ENCODE assay signal across 8 cellular contexts in genomic region chr17:60390881-60391418, GRCh38. TPM values are rescaled to one million over a fixed set of nuclear protein-coding genes. Genes with fewer than 3 reads are reported as not detected.
DNase-seq lines count a peak whose midpoint lies in the region; ATAC-seq and TF ChIP-seq lines count a peak whose summit lies in the region.

No MANE protein-coding gene starts in this region.

- H3K27me3 ChIP-seq in heart left ventricle: no peaks in the 10 kb centered on the region

- H3K4me3 Mint-ChIP-seq in activated naive CD4-positive, alpha-beta T cell treated with anti-CD3 and anti-CD28 coated beads for 36 hours: peak overlapping the region; percentile 89

- 6 to 9% (median 8%) methylated on average over 12 of the region's 12 CpGs for WGBS in heart left ventricle, 4 donors

- H3K27me3 Mint-ChIP-seq in activated naive CD4-positive, alpha-beta T cell treated with anti-CD3 and anti-CD28 coated beads for 36 hours (ENCODE audit: low read depth): no peaks in the 10 kb centered on the region

- CTCF ChIA-PET in activated naive CD4-positive, alpha-beta T cell treated with anti-CD3 and anti-CD28 coated beads for 36 hours (lab: Charles Lee): no interaction called here

- TF ChIP-seq CTCF in heart left ventricle (IDR thresholded peaks at IDR 0.05): no peak

- peak in 2 of 4 donors; percentile 6 to 9 for ATAC-seq in heart left ventricle
- ATAC-seq in Right ventricle myocardium superior (ENCODE audit: poor library complexity): no peak
- ATAC-seq in HG03439 (IDR thresholded peaks at IDR 0.05; ENCODE audit: unreplicated experiment): no peak

- H3K27ac Mint-ChIP-seq in activated naive CD4-positive, alpha-beta T cell treated with anti-CD3 and anti-CD28 coated beads for 36 hours: peak overlapping the region; percentile 73

- peak in 1 of 2 donors; percentile 21 for TF ChIP-seq POLR2A in heart left ventricle (IDR thresholded peaks at IDR 0.05)

- no peaks in the 10 kb centered on the region for H3K36me3 Mint-ChIP-seq in activated naive CD4-positive, alpha-beta T cell treated with anti-CD3 and anti-CD28 coated beads for 36 hours (ENCODE audit: low read depth)

- intact Hi-C loops in heart left ventricle (cut with DNase I): no loop called here
- intact Hi-C loops in Right ventricle myocardium superior (cut with DNase I): no loop called here
- intact Hi-C loops in activated naive CD4-positive, alpha-beta T cell treated with anti-CD3 and anti-CD28 coated beads for 36 hours (cut with micrococcal nuclease): loop anchor here (5.0 to 10.0 kb wide), 3 partner anchors 499 to 686 kb away; partner anchors contain the start of genes PTRH2, RPS6KB1, TUBD1 and VMP1

- DNase-seq in heart left ventricle (peak in 3 of 5 donors; percentile 10 to 39 (median 25)), Right ventricle myocardium superior (no peak), NCI-H526 treated with DMSO at 0.1 percent for 48 hours (lab: John Stamatoyannopoulos, UW) (peak; percentile 55), foreskin melanocyte (peak; percentile 39), occipital lobe (lab: John Stamatoyannopoulos, UW) (peak; percentile 46), AG08395 (ENCODE audit: low spot score) (no peak)
- DNase-seq in activated naive CD4-positive, alpha-beta T cell treated with anti-CD3 and anti-CD28 coated beads for 36 hours: peak; percentile 41

- H3K9me3 ChIP-seq in heart left ventricle: no peaks in the 10 kb centered on the region

- peaks cover 48% of the 10 kb centered on the region for H3K4me1 Mint-ChIP-seq in activated naive CD4-positive, alpha-beta T cell treated with anti-CD3 and anti-CD28 coated beads for 36 hours (ENCODE audit: low read depth)

- peak overlapping the region; percentile 45 to 95 (median 84) for H3K4me3 ChIP-seq in heart left ventricle

- peak overlapping the region; percentile 86 to 97 (median 94) for H3K27ac ChIP-seq in heart left ventricle

- H3K36me3 ChIP-seq in heart left ventricle: no peaks in the 10 kb centered on the region

- H3K9me3 Mint-ChIP-seq in activated naive CD4-positive, alpha-beta T cell treated with anti-CD3 and anti-CD28 coated beads for 36 hours: no peaks in the 10 kb centered on the region

- H3K4me1 ChIP-seq in heart left ventricle: peaks cover 0 to 76% (median 31%) of the 10 kb centered on the region in 12 donors

RNA-seq across cellular contexts. Expression of gene USP32, which starts 1.0 kb away (rescaled TPM):
- total RNA-seq in heart left ventricle: 10 to 100 TPM; 22.0 to 50.0 (median 34.7) TPM
- 10 to 100 TPM in 1 of 2 donors, 1 to 10 TPM in 1; 9.8 to 29.3 TPM for polyA plus RNA-seq in heart left ventricle
- total RNA-seq in Right ventricle myocardium superior: 30.9 TPM
- total RNA-seq in activated naive CD4-positive, alpha-beta T cell treated with anti-CD3 and anti-CD28 coated beads for 36 hours: 10 to 100 TPM; 27.6 to 28.9 TPM
- 71.0 TPM for total RNA-seq in occipital lobe

RNA-seq across cellular contexts. Expression of gene CHCT1, which starts 31.3 kb away (rescaled TPM):
- total RNA-seq in heart left ventricle (under 1 TPM in 1 of 9 donors, not detected in 8; 0.27 TPM), Right ventricle myocardium superior (not detected), occipital lobe (not detected)
- polyA plus RNA-seq in heart left ventricle: not detected
- total RNA-seq in activated naive CD4-positive, alpha-beta T cell treated with anti-CD3 and anti-CD28 coated beads for 36 hours: under 1 TPM; 0.25 to 0.43 TPM

Comparison
In these comparisons a context has a peak if more than half of its experiments do, and no peak if none do; other contexts are left out.
1. DNase-seq: peak in heart left ventricle (3 of 5), NCI-H526 treated with DMSO at 0.1 percent for 48 hours (single experiment), activated naive CD4-positive, alpha-beta T cell treated with anti-CD3 and anti-CD28 coated beads for 36 hours (single experiment), foreskin melanocyte (single experiment) and occipital lobe (single experiment); none in Right ventricle myocardium superior (single experiment) and AG08395 (single experiment).